ENCODE assay signal across 10 cellular contexts in genomic region chr2:65071499-65072180, GRCh38. TPM values are rescaled to one million over a fixed set of nuclear protein-coding genes. Genes with fewer than 3 reads are reported as not detected.
A peak's percentile ranks its signal among the peaks of the same experiment; 100 is the strongest.
DNase-seq lines count a peak whose midpoint lies in the region; ATAC-seq, FAIRE-seq and TF ChIP-seq lines count a peak whose summit lies in the region.
"Had no signal": no experiment of that assay in that cellular context is flagged by ENCODE, and none has a peak within 500 bp of the region (broad histone marks: within the 10 kb centered on the region; RNA-seq: fewer than 3 reads in every experiment).

No MANE protein-coding gene starts in this region.

- no peaks in the 10 kb centered on the region for H3K9me3 ChIP-seq in adipocyte (ENCODE audit: control insufficient read depth, low read length)

- TF ChIP-seq POLR2A in GM12892 (IDR thresholded peaks at IDR 0.05; ENCODE audit: low read depth, low read length) = no peak

- H3K4me3 ChIP-seq in AG10803 (ENCODE audit: low read length) (no peak overlapping the region), H7 (ENCODE audit: insufficient read depth, low read depth, low read length) (no peak overlapping the region), adipocyte (ENCODE audit: low read length) (no peak overlapping the region)

- H3K36me3 ChIP-seq in H7 (replicated peaks; ENCODE audit: control insufficient read depth, insufficient read depth, low read length) (peaks cover 34% of the 10 kb centered on the region), adipocyte (ENCODE audit: control insufficient read depth, insufficient read depth, low read length, severe bottlenecking) (peaks cover 44% of the 10 kb centered on the region)

- H3K4me1 ChIP-seq in adipocyte (ENCODE audit: control insufficient read depth, insufficient read depth, low read length) = peaks cover 43% of the 10 kb centered on the region

- no peak for DNase-seq in AG10803 (ENCODE audit: low read depth)
- peak; percentile 68 for DNase-seq in H7
- DNase-seq in adipocyte (ENCODE audit: low read depth) = peak; percentile 15
- DNase-seq in islet precursor cell = peak; percentile 83
- DNase-seq in NCI-H2029 treated with DMSO at 0.1 percent for 48 hours (lab: John Stamatoyannopoulos, UW) = no peak
- no peak for DNase-seq in HuH-7.5 (ENCODE audit: low spot score)
- DNase-seq in GM12892 (ENCODE audit: insufficient read length) = no peak
- DNase-seq: activated CD4-positive, alpha-beta T cell treated with anti-CD3 and anti-CD28 coated beads for 4 hours had no signal

- TF ChIP-seq CTCF in AG10803 (conservative IDR thresholded peaks at IDR 0.05; ENCODE audit: low read length) = peak; percentile 35

- FAIRE-seq in GM12892 (lab: Jason Lieb, UNC) = no peak
- FAIRE-seq: endometrium had no signal

- H3K27me3 ChIP-seq in H7 (ENCODE audit: control insufficient read depth, insufficient read depth, low read length) = no peaks in the 10 kb centered on the region
- no peaks in the 10 kb centered on the region for H3K27me3 ChIP-seq in adipocyte (replicated peaks; ENCODE audit: control insufficient read depth, insufficient read depth, low read length)

- H3K9ac ChIP-seq in adipocyte (ENCODE audit: low read length) = no peak overlapping the region

- ATAC-seq in GM21381 (IDR thresholded peaks at IDR 0.05; ENCODE audit: unreplicated experiment) = no peak

RNA-seq across cellular contexts. Expression of gene CEP68, which starts 15.4 kb away (rescaled TPM):
- total RNA-seq in H7 (2014; rRNA removed; shearing (Covaris generic)) = 10.3 and 15.1 TPM in 2 replicates
- polyA plus RNA-seq in GM12892 (2012; ENCODE audit: missing spikeins) = 6.4 TPM

RNA-seq across cellular contexts. Expression of gene RAB1A, which starts 58.3 kb away (rescaled TPM):
- 73.7 and 76.9 TPM in 2 replicates for total RNA-seq in H7 (2014; rRNA removed; shearing (Covaris generic))
- polyA plus RNA-seq in GM12892 (2012; ENCODE audit: missing spikeins) = 75.3 TPM

Comparison
In these comparisons a context has a peak if more than half of its experiments do, and no peak if none do; other contexts are left out.
1. DNase-seq: peak in H7 (single experiment), adipocyte (single experiment) and islet precursor cell (single experiment); none in AG10803 (single experiment), NCI-H2029 treated with DMSO at 0.1 percent for 48 hours (single experiment), HuH-7.5 (single experiment) and GM12892 (single experiment).